21 cellular contexts compared by ENCODE assay signal in genomic region chr15:70710714-70711113, GRCh38.
"Had no signal": no experiment of that assay in that cellular context is flagged by ENCODE, and none has a peak within 500 bp of the region (broad histone marks: within the 10 kb centered on the region; RNA-seq: fewer than 3 reads in every experiment).

No MANE protein-coding gene starts in this region.

- H3K36me3 Mint-ChIP-seq: activated naive CD8-positive, alpha-beta T cell treated with anti-CD3 and anti-CD28 coated beads for 36 hours; immature natural killer cell had no signal

- H3K4me1 ChIP-seq: uterus had no signal

- H3K27ac Mint-ChIP-seq: activated naive CD8-positive, alpha-beta T cell treated with anti-CD3 and anti-CD28 coated beads for 36 hours; activated T-cell treated with anti-CD3 and anti-CD28 coated beads, Interleukin-2, amount 50 U/mL, for 24 hours; activated T-helper 17 cell treated with anti-CD3 and anti-CD28 coated beads, Interleukin-2, amount 50 U/mL, for 72 hours; immature natural killer cell; nephron progenitor cell; stimulated activated naive B cell treated with anti-CD40 and anti-IgM and Interleukin-4, amounts not matched to agents 10 μg/mL and 1 μg/mL and 100 μg/mL, for 72 hours had no signal

- H3K4me3 ChIP-seq: breast epithelium, coronary artery, left lung, lung, uterus had no signal

- H3K27ac ChIP-seq: breast epithelium, left lung, uterus had no signal

- H3K27me3 ChIP-seq: breast epithelium, uterus had no signal

- H3K4me3 Mint-ChIP-seq: activated naive CD8-positive, alpha-beta T cell treated with anti-CD3 and anti-CD28 coated beads for 36 hours; activated T-cell treated with anti-CD3 and anti-CD28 coated beads, Interleukin-2, amount 50 U/mL, for 24 hours; activated T-helper 17 cell treated with anti-CD3 and anti-CD28 coated beads, Interleukin-2, amount 50 U/mL, for 72 hours; immature natural killer cell; nephron progenitor cell; stimulated activated naive B cell treated with anti-CD40 and anti-IgM and Interleukin-4, amounts not matched to agents 10 μg/mL and 1 μg/mL and 100 μg/mL, for 72 hours had no signal

- H3K9me3 ChIP-seq: breast epithelium, left lung, uterus had no signal

- H3K4me1 Mint-ChIP-seq: activated naive CD8-positive, alpha-beta T cell treated with anti-CD3 and anti-CD28 coated beads for 36 hours; activated T-helper 17 cell treated with anti-CD3 and anti-CD28 coated beads, Interleukin-2, amount 50 U/mL, for 72 hours; stimulated activated naive B cell treated with anti-CD40 and anti-IgM and Interleukin-4, amounts not matched to agents 10 μg/mL and 1 μg/mL and 100 μg/mL, for 72 hours had no signal

- H3K36me3 ChIP-seq: breast epithelium, left lung, uterus had no signal

- H3K9me3 Mint-ChIP-seq: activated naive CD8-positive, alpha-beta T cell treated with anti-CD3 and anti-CD28 coated beads for 36 hours; activated T-cell treated with anti-CD3 and anti-CD28 coated beads, Interleukin-2, amount 50 U/mL, for 24 hours; activated T-helper 17 cell treated with anti-CD3 and anti-CD28 coated beads, Interleukin-2, amount 50 U/mL, for 72 hours; nephron progenitor cell; stimulated activated naive B cell treated with anti-CD40 and anti-IgM and Interleukin-4, amounts not matched to agents 10 μg/mL and 1 μg/mL and 100 μg/mL, for 72 hours had no signal

- DNase-seq: activated CD8-positive, alpha-beta memory T cell treated with anti-CD3 and anti-CD28 coated beads for 24 hours; activated CD8-positive, alpha-beta memory T cell treated with anti-CD3 and anti-CD28 coated beads, Interleukin-2, amount 50 U/mL, for 4 hours; activated naive CD8-positive, alpha-beta T cell treated with anti-CD3 and anti-CD28 coated beads for 36 hours; activated T-cell treated with anti-CD3 and anti-CD28 coated beads, Interleukin-2, amount 50 U/mL, for 24 hours; cerebellar nuclear complex; foreskin fibroblast; immature natural killer cell; kidney glomerular epithelial cell; left lung; nephron progenitor cell; stimulated activated CD4-positive, alpha-beta T cell treated with anti-CD3 and anti-CD28 coated beads, Interleukin-2, amount 100 ng/mL, for 48 hours; stimulated activated CD8-positive, alpha-beta memory T cell treated with anti-CD3 and anti-CD28 coated beads, Interleukin-4, amount 100 ng/mL, for 48 hours; stimulated activated naive B cell treated with anti-CD40 and anti-IgM and Interleukin-4, amounts not matched to agents 10 μg/mL and 1 μg/mL and 100 μg/mL, for 72 hours; T-helper 1 cell; T-helper 9 cell; trophoblast cell; uterus had no signal
